In the genomic region with DNA sequence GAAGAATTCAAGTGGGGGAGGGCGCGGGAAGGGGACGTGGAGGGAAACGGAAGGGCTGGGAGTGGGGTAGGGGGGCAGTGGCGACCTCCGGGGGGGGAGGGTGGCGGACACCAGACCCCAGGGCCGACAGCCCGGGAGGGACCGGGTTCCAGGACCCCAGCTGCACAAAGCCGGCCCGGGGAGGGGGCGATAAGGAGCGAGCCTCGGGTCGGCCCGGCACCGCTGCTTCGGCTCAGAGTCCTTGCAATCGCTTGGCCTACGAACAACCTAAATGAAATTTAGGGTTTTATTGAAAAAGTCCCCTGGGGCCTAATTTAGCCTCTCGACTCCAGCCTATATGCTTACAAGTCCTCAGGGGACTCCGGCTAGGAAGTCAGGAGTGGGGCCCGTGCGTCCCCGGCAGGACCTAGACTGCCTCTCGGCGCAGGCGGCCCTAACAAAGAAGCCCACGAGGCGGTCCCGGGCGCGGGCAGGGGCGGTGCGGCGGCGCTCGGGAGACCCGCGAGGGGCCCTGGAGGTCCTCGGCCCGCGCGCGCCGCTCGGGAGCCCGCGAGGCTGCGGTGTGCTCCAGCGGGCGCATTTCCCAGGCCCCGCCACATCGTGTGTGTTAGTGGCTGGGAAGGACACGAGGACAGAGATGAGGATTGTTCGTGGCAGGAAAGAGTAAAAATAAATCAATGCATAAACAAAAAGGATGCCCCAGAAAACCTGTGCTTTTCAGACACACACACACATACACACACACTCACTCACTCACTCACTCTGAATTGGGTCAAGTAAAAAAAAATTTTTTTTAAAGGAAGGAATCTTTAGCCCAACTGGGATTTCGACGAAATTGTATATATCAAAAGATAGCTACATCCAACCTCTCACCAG, we compare ENCODE assay signal across 8 cellular contexts.
DNase-seq lines count a peak whose midpoint lies in the region; ATAC-seq, FAIRE-seq and TF ChIP-seq lines count a peak whose summit lies in the region.

No MANE protein-coding gene starts in this region.

- peak overlapping the region; percentile 76 for H2AFZ ChIP-seq in parathyroid adenoma

- no peaks in the 10 kb centered on the region for H3K9me3 Mint-ChIP-seq in activated T-helper 1 cell treated with anti-CD3 and anti-CD28 coated beads, Interleukin-12 subunit alpha, Interleukin-12 subunit beta, Interleukin-2, Interleukin-4 antibody, amounts not matched to agents 30 ng/mL and 10 ng/mL and 1 ng/mL, durations not matched to agents 14 hours and 24 hours and 36 hours

- intact Hi-C loops in activated T-helper 1 cell treated with anti-CD3 and anti-CD28 coated beads, Interleukin-12 subunit alpha, Interleukin-12 subunit beta, Interleukin-2, Interleukin-4 antibody, amounts not matched to agents 30 ng/mL and 10 ng/mL and 1 ng/mL, durations not matched to agents 14 hours and 24 hours and 36 hours (cut with micrococcal nuclease): loop anchor here (1.0 to 10.0 kb wide), 6 partner anchors 77 to 591 kb away; no protein-coding TSS in a partner anchor
- intact Hi-C loops in left cardiac atrium (cut with DNase I): loop anchor here (2.0 to 10.0 kb wide), 5 partner anchors 79 to 517 kb away; no protein-coding TSS in a partner anchor

- peak overlapping the region; percentile 47 for H3K4me3 ChIP-seq in parathyroid adenoma (ENCODE audit: low read depth, low read length)

- H3K9me3 ChIP-seq in parathyroid adenoma (ENCODE audit: control insufficient read depth, low read length): no peaks in the 10 kb centered on the region

- H3K79me2 ChIP-seq in parathyroid adenoma: no peaks in the 10 kb centered on the region

- H3K27ac Mint-ChIP-seq in activated T-helper 1 cell treated with anti-CD3 and anti-CD28 coated beads, Interleukin-12 subunit alpha, Interleukin-12 subunit beta, Interleukin-2, Interleukin-4 antibody, amounts not matched to agents 30 ng/mL and 10 ng/mL and 1 ng/mL, durations not matched to agents 14 hours and 24 hours and 36 hours: no peak overlapping the region

- no peaks in the 10 kb centered on the region for H3K36me3 Mint-ChIP-seq in activated T-helper 1 cell treated with anti-CD3 and anti-CD28 coated beads, Interleukin-12 subunit alpha, Interleukin-12 subunit beta, Interleukin-2, Interleukin-4 antibody, amounts not matched to agents 30 ng/mL and 10 ng/mL and 1 ng/mL, durations not matched to agents 14 hours and 24 hours and 36 hours (ENCODE audit: low read depth)

- FAIRE-seq in RCC 7860 (lab: Jason Lieb, UNC): no peak

- H3K27me3 ChIP-seq in parathyroid adenoma (ENCODE audit: control insufficient read depth, insufficient read depth, low read length): no peaks in the 10 kb centered on the region

- H3K4me1 ChIP-seq in parathyroid adenoma: peaks cover 10% of the 10 kb centered on the region

- DNase-seq in NCI-H2227 (lab: John Stamatoyannopoulos, UW; ENCODE audit: unreplicated experiment) (peak; percentile 20), NCI-H2227 treated with DMSO at 0.1 percent for 48 hours (lab: John Stamatoyannopoulos, UW) (no peak), left cardiac atrium (peak; percentile 41), RCC 7860 (ENCODE audit: low spot score) (no peak), NCI-H2196 treated with DMSO at 0.1 percent for 48 hours (lab: John Stamatoyannopoulos, UW; ENCODE audit: unreplicated experiment) (no peak)
- no peak for DNase-seq in activated T-helper 1 cell treated with anti-CD3 and anti-CD28 coated beads, Interleukin-12 subunit alpha, Interleukin-12 subunit beta, Interleukin-2, Interleukin-4 antibody, amounts not matched to agents 30 ng/mL and 10 ng/mL and 1 ng/mL, durations not matched to agents 14 hours and 24 hours and 36 hours (ENCODE audit: low spot score)

- H3K9ac ChIP-seq in parathyroid adenoma: no peak overlapping the region

- peak overlapping the region; percentile 63 for H3K27ac ChIP-seq in parathyroid adenoma

- peaks cover 6% of the 10 kb centered on the region for H3K4me1 Mint-ChIP-seq in activated T-helper 1 cell treated with anti-CD3 and anti-CD28 coated beads, Interleukin-12 subunit alpha, Interleukin-12 subunit beta, Interleukin-2, Interleukin-4 antibody, amounts not matched to agents 30 ng/mL and 10 ng/mL and 1 ng/mL, durations not matched to agents 14 hours and 24 hours and 36 hours (ENCODE audit: low read depth)

- peak overlapping the region; percentile 66 for H3K4me3 Mint-ChIP-seq in activated T-helper 1 cell treated with anti-CD3 and anti-CD28 coated beads, Interleukin-12 subunit alpha, Interleukin-12 subunit beta, Interleukin-2, Interleukin-4 antibody, amounts not matched to agents 30 ng/mL and 10 ng/mL and 1 ng/mL, durations not matched to agents 14 hours and 24 hours and 36 hours

- no peaks in the 10 kb centered on the region for H3K36me3 ChIP-seq in parathyroid adenoma (ENCODE audit: control insufficient read depth, insufficient read depth, low read length)

- peak overlapping the region; percentile 52 for H3K4me2 ChIP-seq in parathyroid adenoma (ENCODE audit: low read length)

- H3K27me3 Mint-ChIP-seq in activated T-helper 1 cell treated with anti-CD3 and anti-CD28 coated beads, Interleukin-12 subunit alpha, Interleukin-12 subunit beta, Interleukin-2, Interleukin-4 antibody, amounts not matched to agents 30 ng/mL and 10 ng/mL and 1 ng/mL, durations not matched to agents 14 hours and 24 hours and 36 hours (ENCODE audit: insufficient read depth): peaks cover 45% of the 10 kb centered on the region

- peak; percentile 4 to 6 for ATAC-seq in left cardiac atrium
- ATAC-seq in HG02763 (IDR thresholded peaks at IDR 0.05; ENCODE audit: unreplicated experiment): no peak

- TF ChIP-seq CTCF in parathyroid adenoma (IDR thresholded peaks at IDR 0.05): no peak

Comparison
In these comparisons a context has a peak if more than half of its experiments do, and no peak if none do; other contexts are left out.
1. DNase-seq: peak in NCI-H2227 (single experiment) and left cardiac atrium (single experiment); none in NCI-H2227 treated with DMSO at 0.1 percent for 48 hours (single experiment), activated T-helper 1 cell treated with anti-CD3 and anti-CD28 coated beads, Interleukin-12 subunit alpha, Interleukin-12 subunit beta, Interleukin-2, Interleukin-4 antibody, amounts not matched to agents 30 ng/mL and 10 ng/mL and 1 ng/mL, durations not matched to agents 14 hours and 24 hours and 36 hours (single experiment), RCC 7860 (single experiment) and NCI-H2196 treated with DMSO at 0.1 percent for 48 hours (single experiment).